ENCODE assay signal across 8 cellular contexts in genomic region chr17:50681260-50682200, GRCh38. TPM values are rescaled to one million over a fixed set of nuclear protein-coding genes. Genes with fewer than 3 reads are reported as not detected.
DNase-seq lines count a peak whose midpoint lies in the region; ATAC-seq and TF ChIP-seq lines count a peak whose summit lies in the region.

No MANE protein-coding gene starts in this region.

- intact Hi-C loops in PC-9 (cut with micrococcal nuclease; ENCODE audit: unreplicated experiment): loop anchor here (2.0 kb wide), 1 partner anchor 51 kb away; no protein-coding TSS in a partner anchor

- peaks cover 3% of the 10 kb centered on the region for H3K27me3 Mint-ChIP-seq in H9 (ENCODE audit: low read depth)
- H3K27me3 Mint-ChIP-seq in naive thymus-derived CD8-positive, alpha-beta T cell: peaks cover 8 to 31% (median 18%) of the 10 kb centered on the region in 5 donors

- no peak overlapping the region for H3K9ac ChIP-seq in H9 (ENCODE audit: extremely low read depth, insufficient read length, low read length)

- in situ Hi-C loops in ACHN (cut with HindIII; ENCODE audit: low pct_ligation_motif_present, low pct_unique_long_range_greater_than_20kb, low sequenced_read_pairs): no loop called here

- ATAC-seq in GM19452 (IDR thresholded peaks at IDR 0.05; ENCODE audit: unreplicated experiment): no peak
- no peak for ATAC-seq in HG03342 (IDR thresholded peaks at IDR 0.05; ENCODE audit: unreplicated experiment)
- ATAC-seq in naive thymus-derived CD8-positive, alpha-beta T cell: no peak

- no peak overlapping the region for H2AFZ ChIP-seq in H9 (ENCODE audit: low read length)
- H2AFZ ChIP-seq in PC-9: no peak overlapping the region

- H2BK20ac ChIP-seq in H9 (ENCODE audit: low read depth, low read length, poor library complexity, severe bottlenecking): no peak overlapping the region

- H2AK5ac ChIP-seq in H9 (ENCODE audit: insufficient read length, low read length): no peak overlapping the region

- WGBS in H9 (ENCODE audit: extremely low coverage, insufficient read length, low lambda C conversion rate): no CpG with 5 or more reads among the region's 27 CpGs

- H3K9me3 ChIP-seq in H9 (ENCODE audit: control insufficient read depth, low read depth, low read length) (no peaks in the 10 kb centered on the region), PC-9 (ENCODE audit: insufficient read depth, low read depth) (no peaks in the 10 kb centered on the region)

- H3K79me1 ChIP-seq in H9 (ENCODE audit: insufficient read depth, low read depth, low read length, poor library complexity, severe bottlenecking): no peaks in the 10 kb centered on the region

- no peaks in the 10 kb centered on the region; a peak in 1 of 5 replicates for H3K9me3 Mint-ChIP-seq in H9
- H3K9me3 Mint-ChIP-seq in naive thymus-derived CD8-positive, alpha-beta T cell: no peaks in the 10 kb centered on the region

- no peak overlapping the region for H2BK120ac ChIP-seq in H9 (ENCODE audit: low read depth, low read length, poor library complexity, severe bottlenecking)

- no peak overlapping the region for H3K27ac Mint-ChIP-seq in H9
- peak overlapping the region in 3 of 10 donors; percentile 8 to 58 (median 48) for H3K27ac Mint-ChIP-seq in naive thymus-derived CD8-positive, alpha-beta T cell

- H3K27me3 ChIP-seq in H9 (ENCODE audit: insufficient read depth, low read length) (no peaks in the 10 kb centered on the region), PC-9 (ENCODE audit: insufficient read depth, low read depth) (no peaks in the 10 kb centered on the region)

- H3K27ac ChIP-seq in H9 (ENCODE audit: insufficient read length, low read depth, low read length) (no peak overlapping the region), PC-9 (no peak overlapping the region)

- no peaks in the 10 kb centered on the region for H3K23me2 ChIP-seq in H9 (ENCODE audit: insufficient read length, low read depth, low read length, poor library complexity, severe bottlenecking)

- no peak overlapping the region for H2BK12ac ChIP-seq in H9 (ENCODE audit: insufficient read length, low read depth, low read length)

- H3K9me2 ChIP-seq in PC-9 (ENCODE audit: insufficient read depth): no peaks in the 10 kb centered on the region

- no peaks in the 10 kb centered on the region for H3K4me1 ChIP-seq in H9 (ENCODE audit: insufficient read depth, low read length)
- H3K4me1 ChIP-seq in PC-9 (replicated peaks; ENCODE audit: insufficient read depth): peaks cover 37% of the 10 kb centered on the region

- POLR2A ChIA-PET in PC-9 (lab: Charles Lee; ENCODE audit: unreplicated experiment): no interaction called here
- POLR2A ChIA-PET in naive thymus-derived CD8-positive, alpha-beta T cell (lab: Charles Lee): no interaction called here

- peak; percentile 50; the same call in 2 of the 3 replicates for TF ChIP-seq CTCF in H9 (conservative IDR thresholded peaks at IDR 0.05)
- 0 out of 2 replicates have a peak, but pooled peaks have one; percentile 29 for TF ChIP-seq CTCF in PC-9 (conservative IDR thresholded peaks at IDR 0.05)

- H3K4me1 Mint-ChIP-seq in H9: peaks cover 20 to 29% of the 10 kb centered on the region in 2 experiments
- H3K4me1 Mint-ChIP-seq in naive thymus-derived CD8-positive, alpha-beta T cell: peaks cover 2 to 7% (median 5%) of the 10 kb centered on the region in 4 donors

- no peak overlapping the region for H3K23ac ChIP-seq in H9 (ENCODE audit: insufficient read length, low read depth, low read length)

- no peak overlapping the region for H3T11ph ChIP-seq in H9 (ENCODE audit: low read length)

- no peaks in the 10 kb centered on the region for H3K79me2 ChIP-seq in H9 (ENCODE audit: insufficient read depth, low read length)
- H3K79me2 ChIP-seq in PC-9 (ENCODE audit: low read depth): no peaks in the 10 kb centered on the region

- H2BK15ac ChIP-seq in H9 (ENCODE audit: low read depth, low read length): no peak overlapping the region

- H4K20me1 ChIP-seq in H9 (ENCODE audit: control insufficient read depth, insufficient read depth, insufficient read length): no peaks in the 10 kb centered on the region
- H4K20me1 ChIP-seq in PC-9 (ENCODE audit: insufficient read depth): no peaks in the 10 kb centered on the region; the same call in 1 of the 2 replicates

- no peak overlapping the region for H3K4me3 ChIP-seq in PC-9

- no TSS peak for BruUV-seq in PC-9 (replicated peaks; lab: Mats Ljungman, UMichigan)

- no peak overlapping the region for H2BK5ac ChIP-seq in H9 (ENCODE audit: insufficient read length, low read length)

- no peak overlapping the region for H3K14ac ChIP-seq in H9 (ENCODE audit: insufficient read depth, low read length)

- H4K8ac ChIP-seq in H9 (replicated peaks; ENCODE audit: insufficient read length, low read depth, low read length): no peak overlapping the region

- H3K36me3 Mint-ChIP-seq in H9 (ENCODE audit: insufficient read depth in 1 of 3, low read depth in 3 of 3): no peaks in the 10 kb centered on the region
- no peaks in the 10 kb centered on the region for H3K36me3 Mint-ChIP-seq in naive thymus-derived CD8-positive, alpha-beta T cell

- H3K4ac ChIP-seq in H9 (ENCODE audit: low read depth, low read length): no peak overlapping the region

- H3K4me2 ChIP-seq in H9 (ENCODE audit: insufficient read depth, insufficient read length, low read length): no peak overlapping the region
- H3K4me2 ChIP-seq in PC-9: no peak overlapping the region

- no peak overlapping the region for H3K18ac ChIP-seq in H9 (ENCODE audit: insufficient read length, low read depth, low read length)

- H3K56ac ChIP-seq in H9 (ENCODE audit: insufficient read length, low read depth, low read length): no peak overlapping the region

- H3K36me3 ChIP-seq in PC-9 (ENCODE audit: low read depth): peaks cover 71% of the 10 kb centered on the region

- DNase-seq in ACHN (peak; percentile 82), H9 (no peak), PC-9 (peak in 1 of 2 experiments; percentile 31), dermis microvascular lymphatic vessel endothelial cell (ENCODE audit: low read depth in 2 of 2) (peak; percentile 68 to 84), middle frontal gyrus (ENCODE audit: extremely low spot score, low spot score) (peak; percentile 45)
- DNase-seq in naive thymus-derived CD8-positive, alpha-beta T cell: no peak

- H3F3A ChIP-seq in PC-9 (ENCODE audit: insufficient read depth, low read depth): peaks cover 95% of the 10 kb centered on the region

- H4K91ac ChIP-seq in H9 (ENCODE audit: insufficient read length, low read depth, low read length): no peak overlapping the region

- H4K5ac ChIP-seq in H9 (ENCODE audit: insufficient read length, low read depth, low read length): no peak overlapping the region

- no peak overlapping the region; a peak in 1 of 5 replicates for H3K4me3 Mint-ChIP-seq in H9
- peak overlapping the region in 1 of 10 donors; percentile 56 for H3K4me3 Mint-ChIP-seq in naive thymus-derived CD8-positive, alpha-beta T cell

- CTCF ChIA-PET in PC-9 (lab: Charles Lee): no interaction called here

RNA-seq across cellular contexts. Expression of gene ANKRD40, which starts 26.2 kb away (rescaled TPM):
- total RNA-seq in H9 (2021): 54.3 and 56.1 TPM in 2 replicates
- total RNA-seq in PC-9 (2021): 24.4 and 33.5 TPM in 2 replicates
- 26.7 and 27.0 TPM in 2 replicates for total RNA-seq in dermis microvascular lymphatic vessel endothelial cell
- total RNA-seq in naive thymus-derived CD8-positive, alpha-beta T cell: 10 to 100 TPM; 35.5 to 39.5 TPM
- polyA plus RNA-seq in naive thymus-derived CD8-positive, alpha-beta T cell: 1 to 10 TPM; 2.8 to 5.2 (median 4.3) TPM

RNA-seq across cellular contexts. Expression of gene LUC7L3, which starts 37.9 kb away (rescaled TPM):
- total RNA-seq in H9 (2021) (143 and 154 TPM in 2 replicates), PC-9 (2021) (147 and 212 TPM in 2 replicates), dermis microvascular lymphatic vessel endothelial cell (13.9 and 14.2 TPM in 2 replicates)
- total RNA-seq in naive thymus-derived CD8-positive, alpha-beta T cell: 100 to 1,000 TPM; 311 to 345 TPM
- polyA plus RNA-seq in naive thymus-derived CD8-positive, alpha-beta T cell: 10 to 100 TPM; 41.6 to 58.4 (median 46.0) TPM

RNA-seq across cellular contexts. Expression of gene ABCC3, which starts 46.8 kb away (rescaled TPM):
- total RNA-seq in H9 (2021): 0.31 and 0.59 TPM in 2 replicates
- total RNA-seq in PC-9 (2021): 221 and 273 TPM in 2 replicates
- 0.13 and 0.90 TPM in 2 replicates for total RNA-seq in dermis microvascular lymphatic vessel endothelial cell
- total RNA-seq in naive thymus-derived CD8-positive, alpha-beta T cell: under 1 TPM in 1 of 2 experiments, not detected in 1; 0.10 TPM
- polyA plus RNA-seq in naive thymus-derived CD8-positive, alpha-beta T cell: not detected

Comparison
In these comparisons a context has a peak if more than half of its experiments do, and no peak if none do; other contexts are left out.
1. DNase-seq: peak in ACHN (single experiment), dermis microvascular lymphatic vessel endothelial cell (2 of 2) and middle frontal gyrus (single experiment); none in H9 (single experiment) and naive thymus-derived CD8-positive, alpha-beta T cell (0 of 10).
2. RNA of gene ABCC3, which starts 46.8 kb away (total RNA-seq): 221 to 273 TPM in PC-9; 0.13 to 0.90 TPM in dermis microvascular lymphatic vessel endothelial cell, 0.31 to 0.59 TPM in H9 and 0.10 TPM in naive thymus-derived CD8-positive, alpha-beta T cell; every median in the first group is over 100 times any median in the second.